Comparison of ENCODE assay signal across 13 cellular contexts in the genomic region with DNA sequence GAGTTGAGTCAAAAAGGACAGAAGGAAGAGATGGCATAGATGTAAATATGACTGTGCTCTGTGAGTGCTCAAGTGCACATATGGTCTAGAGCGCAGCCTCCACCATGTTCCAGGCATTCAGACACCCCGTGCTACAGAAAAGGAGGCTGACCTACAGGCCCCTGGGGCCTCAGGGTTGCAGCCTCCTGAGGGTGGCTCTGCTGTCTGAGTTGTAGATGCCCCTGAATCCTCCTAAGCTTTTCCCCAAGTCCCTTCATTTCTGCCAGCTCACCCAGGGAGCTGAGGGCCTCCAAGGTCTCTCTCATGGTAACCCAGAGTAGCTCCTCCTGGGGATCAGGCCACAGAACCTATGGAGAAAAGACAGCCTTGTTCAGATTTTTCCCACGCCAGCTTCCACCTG. TPM values are rescaled to one million over a fixed set of nuclear protein-coding genes. Genes with fewer than 3 reads are reported as not detected.
DNase-seq lines count a peak whose midpoint lies in the region; ATAC-seq and TF ChIP-seq lines count a peak whose summit lies in the region.
"Had no signal": no experiment of that assay in that cellular context is flagged by ENCODE, and none has a peak within 500 bp of the region (broad histone marks: within the 10 kb centered on the region; RNA-seq: fewer than 3 reads in every experiment).

No MANE protein-coding gene starts in this region.

- in situ Hi-C loops in GM13976 (cut with MboI; ENCODE audit: low sequenced_read_pairs, unreplicated experiment) = no loop called here

- H3K36me3 ChIP-seq in OCI-LY3 (replicated peaks; ENCODE audit: low read depth, low read length) (no peaks in the 10 kb centered on the region), hepatocyte (replicated peaks; ENCODE audit: insufficient read depth, low read depth) (no peaks in the 10 kb centered on the region)

- 98% methylated on average over 3 of the region's 3 CpGs for WGBS in hepatocyte (ENCODE audit: low lambda C conversion rate, missing lambda C conversion rate)

- peaks cover 8% of the 10 kb centered on the region for H3K4me1 Mint-ChIP-seq in activated naive CD4-positive, alpha-beta T cell treated with anti-CD3 and anti-CD28 coated beads, Interleukin-2, amount 10 ng/mL, durations not matched to agents 7 days and 5 days
- H3K4me1 Mint-ChIP-seq in stimulated activated memory B cell treated with anti-CD40 and anti-IgM and Interleukin-4, amounts not matched to agents 10 μg/mL and 1 μg/mL and 100 μg/mL, for 72 hours = peaks cover 12% of the 10 kb centered on the region
- H3K4me1 Mint-ChIP-seq in activated CD8-positive, alpha-beta memory T cell treated with anti-CD3 and anti-CD28 coated beads, Interleukin-2, amount 10 ng/mL, durations not matched to agents 7 days and 5 days = no peaks in the 10 kb centered on the region

- H3K9ac ChIP-seq in OCI-LY3 (ENCODE audit: low read length) = no peak overlapping the region

- peak overlapping the region; percentile 61 for H3K4me3 Mint-ChIP-seq in activated naive CD4-positive, alpha-beta T cell treated with anti-CD3 and anti-CD28 coated beads, Interleukin-2, amount 10 ng/mL, durations not matched to agents 7 days and 5 days
- H3K4me3 Mint-ChIP-seq in stimulated activated memory B cell treated with anti-CD40 and anti-IgM and Interleukin-4, amounts not matched to agents 10 μg/mL and 1 μg/mL and 100 μg/mL, for 72 hours = peak overlapping the region; percentile 86
- H3K4me3 Mint-ChIP-seq in activated CD8-positive, alpha-beta memory T cell treated with anti-CD3 and anti-CD28 coated beads, Interleukin-2, amount 10 ng/mL, durations not matched to agents 7 days and 5 days = no peak overlapping the region

- ATAC-seq in stimulated activated memory B cell treated with anti-CD40 and anti-IgM and Interleukin-4, amounts not matched to agents 10 μg/mL and 1 μg/mL and 100 μg/mL, for 72 hours = no peak
- no peak for ATAC-seq in activated CD8-positive, alpha-beta memory T cell treated with anti-CD3 and anti-CD28 coated beads, Interleukin-2, amount 10 ng/mL, durations not matched to agents 7 days and 5 days

- no peaks in the 10 kb centered on the region for H3K36me3 Mint-ChIP-seq in activated naive CD4-positive, alpha-beta T cell treated with anti-CD3 and anti-CD28 coated beads, Interleukin-2, amount 10 ng/mL, durations not matched to agents 7 days and 5 days
- peaks cover 5% of the 10 kb centered on the region for H3K36me3 Mint-ChIP-seq in stimulated activated memory B cell treated with anti-CD40 and anti-IgM and Interleukin-4, amounts not matched to agents 10 μg/mL and 1 μg/mL and 100 μg/mL, for 72 hours
- no peaks in the 10 kb centered on the region for H3K36me3 Mint-ChIP-seq in activated CD8-positive, alpha-beta memory T cell treated with anti-CD3 and anti-CD28 coated beads, Interleukin-2, amount 10 ng/mL, durations not matched to agents 7 days and 5 days

- H3K4me2 ChIP-seq in OCI-LY3 (ENCODE audit: low read length) (peak overlapping the region; percentile 74), hepatocyte (peak overlapping the region; percentile 99)

- DNase-seq in activated naive CD4-positive, alpha-beta T cell treated with anti-CD3 and anti-CD28 coated beads, Interleukin-2, amount 10 ng/mL, durations not matched to agents 7 days and 5 days = no peak
- DNase-seq in activated naive CD4-positive, alpha-beta T cell treated with anti-CD3 and anti-CD28 coated beads, Interleukin-2, amount 50 U/mL, for 16 hours = no peak
- DNase-seq in hepatocyte (ENCODE audit: low spot score) (no peak), GM13976 (ENCODE audit: low spot score) (no peak), NCI-H2029 (lab: John Stamatoyannopoulos, UW) (no peak)
- no peak for DNase-seq in activated CD8-positive, alpha-beta memory T cell treated with anti-CD3 and anti-CD28 coated beads, Interleukin-2, amount 10 ng/mL, durations not matched to agents 7 days and 5 days
- DNase-seq: effector CD8-positive, alpha-beta T cell; HCEC 1CT; hippocampal formation; NCI-H345; RPMI8226 had no signal

- peak overlapping the region; percentile 99 for H3K4me3 ChIP-seq in OCI-LY3 (ENCODE audit: low read length)
- no peak overlapping the region for H3K4me3 ChIP-seq in hepatocyte

- peaks cover 66% of the 10 kb centered on the region for H3K27me3 Mint-ChIP-seq in activated naive CD4-positive, alpha-beta T cell treated with anti-CD3 and anti-CD28 coated beads, Interleukin-2, amount 10 ng/mL, durations not matched to agents 7 days and 5 days
- no peaks in the 10 kb centered on the region for H3K27me3 Mint-ChIP-seq in stimulated activated memory B cell treated with anti-CD40 and anti-IgM and Interleukin-4, amounts not matched to agents 10 μg/mL and 1 μg/mL and 100 μg/mL, for 72 hours
- H3K27me3 Mint-ChIP-seq in activated CD8-positive, alpha-beta memory T cell treated with anti-CD3 and anti-CD28 coated beads, Interleukin-2, amount 10 ng/mL, durations not matched to agents 7 days and 5 days = peaks cover 22% of the 10 kb centered on the region

- peaks cover 30% of the 10 kb centered on the region for H3K27me3 ChIP-seq in OCI-LY3 (ENCODE audit: low read depth, low read length)
- H3K27me3 ChIP-seq in hepatocyte = peaks cover 38% of the 10 kb centered on the region

- peaks cover 13% of the 10 kb centered on the region for H3K4me1 ChIP-seq in OCI-LY3 (ENCODE audit: low read length)
- H3K4me1 ChIP-seq in hepatocyte (ENCODE audit: insufficient read depth) = peaks cover 16% of the 10 kb centered on the region

- no peak overlapping the region for H3K27ac Mint-ChIP-seq in activated naive CD4-positive, alpha-beta T cell treated with anti-CD3 and anti-CD28 coated beads, Interleukin-2, amount 10 ng/mL, durations not matched to agents 7 days and 5 days
- peak overlapping the region; percentile 37 for H3K27ac Mint-ChIP-seq in stimulated activated memory B cell treated with anti-CD40 and anti-IgM and Interleukin-4, amounts not matched to agents 10 μg/mL and 1 μg/mL and 100 μg/mL, for 72 hours
- no peak overlapping the region for H3K27ac Mint-ChIP-seq in activated CD8-positive, alpha-beta memory T cell treated with anti-CD3 and anti-CD28 coated beads, Interleukin-2, amount 10 ng/mL, durations not matched to agents 7 days and 5 days

- H4K20me1 ChIP-seq in OCI-LY3 (ENCODE audit: insufficient read depth, low read length) (no peaks in the 10 kb centered on the region), hepatocyte (ENCODE audit: insufficient read depth, poor library complexity, severe bottlenecking) (peaks cover 4% of the 10 kb centered on the region)

- H2AFZ ChIP-seq in OCI-LY3 (ENCODE audit: low read depth, low read length) (no peak overlapping the region), hepatocyte (no peak overlapping the region)

- no peaks in the 10 kb centered on the region for H3K79me2 ChIP-seq in OCI-LY3 (ENCODE audit: low read length)
- no peaks in the 10 kb centered on the region for H3K79me2 ChIP-seq in hepatocyte

- TF ChIP-seq CTCF in OCI-LY3 (IDR thresholded peaks at IDR 0.05; ENCODE audit: low read depth, low read length) (no peak), hepatocyte (IDR thresholded peaks at IDR 0.05; ENCODE audit: poor library complexity) (no peak), GM13976 (IDR thresholded peaks at IDR 0.05; ENCODE audit: borderline replicate concordance, control extremely low read depth, extremely low read depth, insufficient read depth, missing control alignments) (no peak)

- H3K27ac ChIP-seq in OCI-LY3 (ENCODE audit: low read length) (no peak overlapping the region), hepatocyte (no peak overlapping the region)

- no peaks in the 10 kb centered on the region for H3K9me3 Mint-ChIP-seq in activated naive CD4-positive, alpha-beta T cell treated with anti-CD3 and anti-CD28 coated beads, Interleukin-2, amount 10 ng/mL, durations not matched to agents 7 days and 5 days
- no peaks in the 10 kb centered on the region for H3K9me3 Mint-ChIP-seq in stimulated activated memory B cell treated with anti-CD40 and anti-IgM and Interleukin-4, amounts not matched to agents 10 μg/mL and 1 μg/mL and 100 μg/mL, for 72 hours
- H3K9me3 Mint-ChIP-seq in activated CD8-positive, alpha-beta memory T cell treated with anti-CD3 and anti-CD28 coated beads, Interleukin-2, amount 10 ng/mL, durations not matched to agents 7 days and 5 days (ENCODE audit: low read depth) = no peaks in the 10 kb centered on the region

- no peaks in the 10 kb centered on the region for H3K9me3 ChIP-seq in OCI-LY3 (ENCODE audit: insufficient read depth, low read length)
- H3K9me3 ChIP-seq in hepatocyte (ENCODE audit: low read depth) = no peaks in the 10 kb centered on the region

- CTCF ChIA-PET in activated naive CD4-positive, alpha-beta T cell treated with anti-CD3 and anti-CD28 coated beads, Interleukin-2, amount 10 ng/mL, durations not matched to agents 7 days and 5 days (lab: Charles Lee) = interaction anchor here (1.1 kb wide), 1 partner anchor 34 kb away, joined by 3 read pairs; no protein-coding TSS in a partner anchor
- CTCF ChIA-PET in activated CD8-positive, alpha-beta memory T cell treated with anti-CD3 and anti-CD28 coated beads, Interleukin-2, amount 10 ng/mL, durations not matched to agents 7 days and 5 days (lab: Charles Lee) = interaction anchor here (1.0 to 1.7 kb wide), 5 partner anchors 9 to 108 kb away, joined by 3 to 5 read pairs (median 3); no protein-coding TSS in a partner anchor

- H3K9me2 ChIP-seq in hepatocyte (replicated peaks; ENCODE audit: insufficient read depth) = no peaks in the 10 kb centered on the region

RNA-seq across cellular contexts. Expression of a gene that starts 2.7 kb away (rescaled TPM):
- total RNA-seq in hepatocyte = 5.9 and 7.8 TPM in 2 replicates
- 15.6 and 21.9 TPM in 2 replicates for polyA plus RNA-seq in hepatocyte
- total RNA-seq in activated CD8-positive, alpha-beta memory T cell treated with anti-CD3 and anti-CD28 coated beads, Interleukin-2, amount 10 ng/mL, durations not matched to agents 7 days and 5 days = not detected
